9 cellular contexts compared by ENCODE assay signal in the genomic region with DNA sequence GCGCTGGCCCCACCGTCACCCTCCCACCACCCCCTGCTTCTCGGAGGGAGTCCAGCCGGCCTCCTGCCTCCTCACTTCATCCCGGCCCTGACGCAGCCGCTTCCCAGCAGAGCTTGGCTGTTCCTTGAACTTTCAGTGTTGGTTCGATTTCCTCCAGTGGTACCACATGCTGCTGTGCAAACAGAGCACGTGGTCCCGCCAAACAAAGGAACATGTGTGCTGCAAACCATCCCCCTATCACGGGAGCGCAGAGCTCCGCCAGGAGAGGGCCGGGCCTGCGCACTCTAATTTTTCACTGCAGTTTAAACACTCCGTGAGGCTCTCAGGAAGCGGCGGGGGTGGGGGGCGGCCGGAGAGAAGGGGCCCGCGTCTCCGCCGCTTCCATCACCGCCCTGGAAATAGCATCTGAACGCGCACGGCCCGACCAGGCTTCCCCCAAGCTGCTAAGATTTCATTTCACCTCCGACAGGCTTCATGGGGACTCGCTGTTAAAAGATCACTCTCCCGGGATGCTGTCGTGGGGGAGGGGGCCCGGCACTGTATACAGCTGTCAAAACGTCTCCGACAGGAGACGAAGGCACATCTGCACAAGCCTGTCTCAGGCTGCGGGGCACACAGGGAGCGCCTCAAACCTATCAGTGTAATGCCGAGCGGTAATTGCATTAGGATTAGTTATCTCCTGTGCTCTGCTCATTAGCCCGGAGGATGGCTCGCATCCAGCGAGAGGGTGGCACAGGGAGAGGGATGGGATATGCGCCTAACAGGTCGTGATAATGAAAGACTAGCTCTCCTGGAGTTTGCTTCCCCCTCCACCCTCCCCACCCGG.
DNase-seq lines count a peak whose midpoint lies in the region; ATAC-seq, FAIRE-seq and TF ChIP-seq lines count a peak whose summit lies in the region.
"Had no signal": no experiment of that assay in that cellular context is flagged by ENCODE, and none has a peak within 500 bp of the region (broad histone marks: within the 10 kb centered on the region; RNA-seq: fewer than 3 reads in every experiment).

No MANE protein-coding gene starts in this region.

- no peak for TF ChIP-seq CTCF in kidney epithelial cell (IDR thresholded peaks at IDR 0.05; ENCODE audit: insufficient read depth, low read length, poor library complexity, severe bottlenecking)

- peak overlapping the region; percentile 43 for H3K4me3 ChIP-seq in kidney epithelial cell (ENCODE audit: low read depth, low read length)
- no peak overlapping the region for H3K4me3 ChIP-seq in small intestine (ENCODE audit: low read depth in 1 of 2, low read length in 2 of 2)

- no peak overlapping the region for H3K4me3 Mint-ChIP-seq in T-helper 17 cell

- WGBS in small intestine, 3 donors = 3 to 4% (median 3%) methylated on average over 47 of the region's 47 CpGs

- H3K9me3 ChIP-seq in small intestine (ENCODE audit: control insufficient read depth, low read depth) = no peaks in the 10 kb centered on the region
- no peaks in the 10 kb centered on the region for H3K9me3 ChIP-seq in T-helper 17 cell (ENCODE audit: control insufficient read depth, low read length, poor library complexity, severe bottlenecking)

- ATAC-seq in T-helper 17 cell = no peak
- no peak for ATAC-seq in HG02759 (IDR thresholded peaks at IDR 0.05; ENCODE audit: unreplicated experiment)

- H3K27ac Mint-ChIP-seq in T-helper 17 cell = no peak overlapping the region

- peaks cover 13% of the 10 kb centered on the region for H3K27me3 Mint-ChIP-seq in T-helper 17 cell

- no peak for FAIRE-seq in small intestine (lab: Jason Lieb, UNC)
- FAIRE-seq: islet of Langerhans had no signal

- no peaks in the 10 kb centered on the region for H3K4me1 ChIP-seq in small intestine (ENCODE audit: control insufficient read depth in 2 of 2, insufficient read depth in 1 of 2, low read depth in 1 of 2, low read length in 1 of 2)

- H3K36me3 Mint-ChIP-seq in T-helper 17 cell (ENCODE audit: low read depth) = peaks cover 9% of the 10 kb centered on the region

- peak overlapping the region in 1 of 2 donors; percentile 78 for H3K27ac ChIP-seq in small intestine (ENCODE audit: low read depth in 1 of 2, low read length in 1 of 2)

- H3K36me3 ChIP-seq in kidney epithelial cell (ENCODE audit: control insufficient read depth, insufficient read depth, low read length) (no peaks in the 10 kb centered on the region), small intestine (ENCODE audit: control insufficient read depth in 2 of 2, insufficient read depth in 2 of 2, low read length in 2 of 2) (no peaks in the 10 kb centered on the region)

- DNase-seq in DMS53 treated with DMSO at 0.1 percent for 48 hours (lab: John Stamatoyannopoulos, UW; ENCODE audit: unreplicated experiment) (peak; percentile 66), NCI-H2196 (lab: John Stamatoyannopoulos, UW; ENCODE audit: unreplicated experiment) (peak; percentile 85), dedifferentiated amniotic fluid mesenchymal stem cell (ENCODE audit: extremely low spot score) (peak; percentile 69), kidney epithelial cell (ENCODE audit: low read depth) (peak; percentile 39), small intestine (peak; percentile 9), T-helper 17 cell (no peak), SW480 (ENCODE audit: low spot score) (no peak)

- peaks cover 2% of the 10 kb centered on the region for H3K4me1 Mint-ChIP-seq in T-helper 17 cell

- no peaks in the 10 kb centered on the region for H3K27me3 ChIP-seq in kidney epithelial cell (ENCODE audit: control insufficient read depth, insufficient read depth, low read length)
- no peaks in the 10 kb centered on the region for H3K27me3 ChIP-seq in small intestine (ENCODE audit: control insufficient read depth in 2 of 2, insufficient read depth in 2 of 2, low read length in 2 of 2)

Comparison
In these comparisons a context has a peak if more than half of its experiments do, and no peak if none do; other contexts are left out.
1. DNase-seq: peak in DMS53 treated with DMSO at 0.1 percent for 48 hours (single experiment), NCI-H2196 (single experiment), dedifferentiated amniotic fluid mesenchymal stem cell (single experiment), kidney epithelial cell (single experiment) and small intestine (single experiment); none in T-helper 17 cell (0 of 3) and SW480 (single experiment).